ENCODE assay signal across 8 cellular contexts in genomic region chr1:192539450-192540132, GRCh38. TPM values are rescaled to one million over a fixed set of nuclear protein-coding genes. Genes with fewer than 3 reads are reported as not detected.
DNase-seq lines count a peak whose midpoint lies in the region; ATAC-seq, FAIRE-seq and TF ChIP-seq lines count a peak whose summit lies in the region.

No MANE protein-coding gene starts in this region.

- H3K36me3 ChIP-seq in astrocyte (ENCODE audit: insufficient read depth, low read length) (no peaks in the 10 kb centered on the region), stomach (no peaks in the 10 kb centered on the region)

- H3K9me3 ChIP-seq in CD4-positive, alpha-beta T cell (ENCODE audit: control insufficient read depth, low read length), result no peaks in the 10 kb centered on the region
- H3K9me3 ChIP-seq in astrocyte (ENCODE audit: insufficient read depth, low read depth, low read length) (no peaks in the 10 kb centered on the region), stomach (no peaks in the 10 kb centered on the region)

- no peaks in the 10 kb centered on the region for H3K79me2 ChIP-seq in astrocyte (ENCODE audit: insufficient read depth, low read length)

- no peak overlapping the region for H2AFZ ChIP-seq in astrocyte (ENCODE audit: low read depth, low read length)

- H3K4me3 Mint-ChIP-seq in CD4-positive, alpha-beta T cell, result no peak overlapping the region
- no peak overlapping the region for H3K4me3 Mint-ChIP-seq in astrocyte (ENCODE audit: unreplicated experiment)

- intact Hi-C loops in CD4-positive, alpha-beta T cell (cut with DNase I, micrococcal nuclease), result loop anchor here (1.0 to 5.0 kb wide), 4 partner anchors 23 to 61 kb away; partner anchors contain the start of gene RGS1 (in 1 of the 2)
- intact Hi-C loops in stomach (cut with DNase I; ENCODE audit: low total_unique reads), result no loop called here

- H3K27me3 Mint-ChIP-seq in CD4-positive, alpha-beta T cell, result no peaks in the 10 kb centered on the region
- no peaks in the 10 kb centered on the region for H3K27me3 Mint-ChIP-seq in astrocyte (ENCODE audit: low read depth, unreplicated experiment)

- no peak for DNase-seq in CD4-positive, alpha-beta T cell
- peak; percentile 78 for DNase-seq in HS-5 (ENCODE audit: low read depth)
- DNase-seq in astrocyte (ENCODE audit: low read depth), result peak; percentile 98
- peak; percentile 28 for DNase-seq in iPS-NIHi7 (ENCODE audit: extremely low spot score)
- no peak for DNase-seq in stomach
- no peak for DNase-seq in activated effector memory CD4-positive, alpha-beta T cell treated with Interleukin-2 at 50 U/mL for 16 hours
- no peak for DNase-seq in mucosa of gallbladder (ENCODE audit: low spot score)
- DNase-seq in activated naive CD4-positive, alpha-beta T cell treated with anti-CD3 and anti-CD28 coated beads, Interleukin-2, amount 50 U/mL, for 16 hours, result no peak

- peak overlapping the region; percentile 88 for H3K9ac ChIP-seq in astrocyte (ENCODE audit: low read length)

- no peak for TF ChIP-seq POLR2A in stomach (IDR thresholded peaks at IDR 0.05)

- CTCF ChIA-PET in CD4-positive, alpha-beta T cell (lab: Charles Lee), result interaction anchor here (0.9 to 1.6 kb wide), 5 partner anchors 11 to 32 kb away, joined by 3 to 6 read pairs (median 4); no protein-coding TSS in a partner anchor

- H3K9me3 Mint-ChIP-seq in CD4-positive, alpha-beta T cell, result no peaks in the 10 kb centered on the region
- H3K9me3 Mint-ChIP-seq in astrocyte (ENCODE audit: unreplicated experiment), result no peaks in the 10 kb centered on the region

- 13 to 25% (median 19%) methylated on average over 4 of the region's 4 CpGs for WGBS in stomach, 5 donors

- H3K27ac ChIP-seq in CD4-positive, alpha-beta T cell (ENCODE audit: low read depth, low read length), result peak overlapping the region; percentile 37
- peak overlapping the region; percentile 98 for H3K27ac ChIP-seq in astrocyte (ENCODE audit: low read depth, low read length)
- peak overlapping the region in 4 of 5 donors; percentile 62 to 78 (median 69) for H3K27ac ChIP-seq in stomach

- no peak for TF ChIP-seq CTCF in CD4-positive, alpha-beta T cell (IDR thresholded peaks at IDR 0.05)
- no peak for TF ChIP-seq CTCF in astrocyte (IDR thresholded peaks at IDR 0.05; ENCODE audit: insufficient read depth, low read depth, low read length)
- TF ChIP-seq CTCF in stomach (IDR thresholded peaks at IDR 0.05), result no peak

- peak overlapping the region; percentile 84 for H3K27ac Mint-ChIP-seq in CD4-positive, alpha-beta T cell
- peak overlapping the region; percentile 99 for H3K27ac Mint-ChIP-seq in astrocyte (ENCODE audit: unreplicated experiment)

- H3K36me3 Mint-ChIP-seq in CD4-positive, alpha-beta T cell (ENCODE audit: low read depth), result no peaks in the 10 kb centered on the region
- H3K36me3 Mint-ChIP-seq in astrocyte (ENCODE audit: low read depth, unreplicated experiment), result no peaks in the 10 kb centered on the region

- POLR2A ChIA-PET in CD4-positive, alpha-beta T cell (lab: Charles Lee), result interaction anchor here (0.8 to 3.8 kb wide), 7 partner anchors 11 to 40 kb away, joined by 4 to 15 read pairs (median 6); no protein-coding TSS in a partner anchor

- no peaks in the 10 kb centered on the region for H3K27me3 ChIP-seq in CD4-positive, alpha-beta T cell (ENCODE audit: control insufficient read depth, insufficient read depth, low read length)
- no peaks in the 10 kb centered on the region for H3K27me3 ChIP-seq in astrocyte (ENCODE audit: insufficient read depth, low read length)
- no peaks in the 10 kb centered on the region for H3K27me3 ChIP-seq in stomach

- no peaks in the 10 kb centered on the region for H4K20me1 ChIP-seq in astrocyte (ENCODE audit: insufficient read depth, low read length)

- no peak for TF ChIP-seq EP300 in stomach (IDR thresholded peaks at IDR 0.05)

- peak; percentile 34 for ATAC-seq in CD4-positive, alpha-beta T cell (ENCODE audit: poor library complexity)

- H3K4me1 ChIP-seq in astrocyte (ENCODE audit: insufficient read depth, low read length), result peaks cover 20% of the 10 kb centered on the region
- peaks cover 8 to 31% (median 19%) of the 10 kb centered on the region in 4 donors for H3K4me1 ChIP-seq in stomach

- peak overlapping the region; percentile 4 for H3K4me3 ChIP-seq in astrocyte (ENCODE audit: insufficient read depth, low read depth, low read length)
- H3K4me3 ChIP-seq in stomach, result no peak overlapping the region

- peak; percentile 74 for FAIRE-seq in astrocyte (lab: Jason Lieb, UNC)

- peaks cover 51% of the 10 kb centered on the region for H3K4me1 Mint-ChIP-seq in CD4-positive, alpha-beta T cell (ENCODE audit: low read depth)
- peaks cover 35% of the 10 kb centered on the region for H3K4me1 Mint-ChIP-seq in astrocyte (ENCODE audit: low read depth, unreplicated experiment)

- H3K4me2 ChIP-seq in astrocyte (ENCODE audit: low read length), result peak overlapping the region; percentile 50

RNA-seq across cellular contexts. Expression of gene RGS1, which starts 36.0 kb away (rescaled TPM):
- total RNA-seq in CD4-positive, alpha-beta T cell, result 100 to 1,000 TPM; 428 to 429 TPM
- not detected in 2 replicates for total RNA-seq in astrocyte
- total RNA-seq in stomach, result 10 to 100 TPM in 3 of 5 donors, 1 to 10 TPM in 2; 1.8 to 39.3 (median 25.1) TPM
- 10 to 100 TPM; 12.8 to 22.2 (median 13.1) TPM for polyA plus RNA-seq in stomach
- 147 TPM for total RNA-seq in mucosa of gallbladder

Comparison
In these comparisons a context has a peak if more than half of its experiments do, and no peak if none do; other contexts are left out.
1. DNase-seq: peak in HS-5 (single experiment), astrocyte (single experiment) and iPS-NIHi7 (single experiment); none in CD4-positive, alpha-beta T cell (0 of 10), stomach (single experiment), activated effector memory CD4-positive, alpha-beta T cell treated with Interleukin-2 at 50 U/mL for 16 hours (single experiment), mucosa of gallbladder (single experiment) and activated naive CD4-positive, alpha-beta T cell treated with anti-CD3 and anti-CD28 coated beads, Interleukin-2, amount 50 U/mL, for 16 hours (single experiment).
2. H3K27ac ChIP-seq: peak in every context shown above with its lines; median percentile 98 in astrocyte; 69 in stomach; 37 in CD4-positive, alpha-beta T cell.